Comparison of ENCODE assay signal across 1 cellular context in the genomic region with DNA sequence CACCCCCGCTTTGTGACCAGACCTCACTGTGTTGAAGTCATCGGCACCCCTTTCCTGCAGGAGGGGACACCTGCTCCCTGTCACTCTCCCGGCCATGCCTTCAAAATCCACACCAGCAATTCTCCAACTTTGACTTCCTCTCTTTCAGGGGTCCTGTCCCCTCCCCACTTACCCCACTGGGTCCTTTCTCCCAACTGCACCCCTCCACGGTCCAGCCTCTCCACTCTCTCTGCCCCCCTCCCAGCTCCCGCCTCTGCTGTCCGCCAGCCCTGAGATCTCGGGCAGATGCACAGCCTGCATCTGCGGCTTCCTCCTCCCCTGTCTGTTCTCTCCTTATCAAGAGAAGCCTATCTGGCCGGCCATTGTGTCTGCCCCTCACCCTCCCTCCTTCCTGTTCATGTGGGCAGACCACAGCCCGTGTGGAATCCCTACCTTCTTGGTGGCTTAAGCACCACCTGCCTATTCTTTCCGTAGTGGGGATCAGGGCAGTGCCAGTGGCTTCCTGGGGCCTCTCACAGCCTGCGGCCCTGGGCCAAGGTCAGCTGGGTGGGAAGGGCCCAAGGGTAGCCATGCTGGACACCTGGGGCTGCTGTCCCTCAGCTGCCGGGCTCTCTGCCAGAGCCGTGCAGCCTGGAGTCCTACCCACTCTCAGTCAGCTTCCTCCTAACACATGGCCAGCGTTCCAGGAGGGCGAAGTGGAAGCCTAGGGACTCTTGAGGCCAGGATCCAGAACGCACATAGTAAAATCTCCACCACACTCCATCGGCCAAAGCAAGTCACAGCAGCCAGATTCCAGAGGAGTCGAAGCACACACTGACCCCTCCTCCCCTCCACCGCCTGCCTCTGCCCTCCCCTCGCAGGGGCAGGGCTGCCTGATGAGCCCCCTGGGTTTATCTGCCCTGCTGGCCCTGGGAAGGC.
TF ChIP-seq lines count a peak whose summit lies in the region.

No MANE protein-coding gene starts in this region.

TF ChIP-seq in HEK293, 187 proteins besides CTCF, POLR2A, EP300 and RAD21 (continued from another document):
- TF ChIP-seq, protein P1, sequence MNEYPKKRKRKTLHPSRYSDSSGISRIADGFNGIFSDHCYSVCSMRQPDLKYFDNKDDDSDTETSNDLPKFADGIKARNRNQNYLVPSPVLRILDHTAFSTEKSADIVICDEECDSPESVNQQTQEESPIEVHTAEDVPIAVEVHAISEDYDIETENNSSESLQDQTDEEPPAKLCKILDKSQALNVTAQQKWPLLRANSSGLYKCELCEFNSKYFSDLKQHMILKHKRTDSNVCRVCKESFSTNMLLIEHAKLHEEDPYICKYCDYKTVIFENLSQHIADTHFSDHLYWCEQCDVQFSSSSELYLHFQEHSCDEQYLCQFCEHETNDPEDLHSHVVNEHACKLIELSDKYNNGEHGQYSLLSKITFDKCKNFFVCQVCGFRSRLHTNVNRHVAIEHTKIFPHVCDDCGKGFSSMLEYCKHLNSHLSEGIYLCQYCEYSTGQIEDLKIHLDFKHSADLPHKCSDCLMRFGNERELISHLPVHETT (tag by site-specific recombination; IDR thresholded peaks at IDR 0.05) = no peak
- 0 out of 2 replicates have a peak, but pooled peaks have one; percentile 17 for TF ChIP-seq ZNF366 (tag by site-specific recombination; conservative IDR thresholded peaks at IDR 0.05)
- TF ChIP-seq, protein P2, sequence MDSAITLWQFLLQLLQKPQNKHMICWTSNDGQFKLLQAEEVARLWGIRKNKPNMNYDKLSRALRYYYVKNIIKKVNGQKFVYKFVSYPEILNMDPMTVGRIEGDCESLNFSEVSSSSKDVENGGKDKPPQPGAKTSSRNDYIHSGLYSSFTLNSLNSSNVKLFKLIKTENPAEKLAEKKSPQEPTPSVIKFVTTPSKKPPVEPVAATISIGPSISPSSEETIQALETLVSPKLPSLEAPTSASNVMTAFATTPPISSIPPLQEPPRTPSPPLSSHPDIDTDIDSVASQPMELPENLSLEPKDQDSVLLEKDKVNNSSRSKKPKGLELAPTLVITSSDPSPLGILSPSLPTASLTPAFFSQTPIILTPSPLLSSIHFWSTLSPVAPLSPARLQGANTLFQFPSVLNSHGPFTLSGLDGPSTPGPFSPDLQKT (IDR thresholded peaks at IDR 0.05; ENCODE audit: borderline replicate concordance, low read depth, low read length) = no peak
- TF ChIP-seq ZNF391 (tag by site-specific recombination; IDR thresholded peaks at IDR 0.05; ENCODE audit: borderline replicate concordance, low read depth) = no peak
- no peak for TF ChIP-seq ZNF426 (tag by site-specific recombination; IDR thresholded peaks at IDR 0.05)
- TF ChIP-seq ZFP69B (tag by site-specific recombination; IDR thresholded peaks at IDR 0.05) = no peak
- TF ChIP-seq REPIN1 (tag by site-specific recombination; IDR thresholded peaks at IDR 0.05; ENCODE audit: low read depth) = no peak
- TF ChIP-seq, protein P3, sequence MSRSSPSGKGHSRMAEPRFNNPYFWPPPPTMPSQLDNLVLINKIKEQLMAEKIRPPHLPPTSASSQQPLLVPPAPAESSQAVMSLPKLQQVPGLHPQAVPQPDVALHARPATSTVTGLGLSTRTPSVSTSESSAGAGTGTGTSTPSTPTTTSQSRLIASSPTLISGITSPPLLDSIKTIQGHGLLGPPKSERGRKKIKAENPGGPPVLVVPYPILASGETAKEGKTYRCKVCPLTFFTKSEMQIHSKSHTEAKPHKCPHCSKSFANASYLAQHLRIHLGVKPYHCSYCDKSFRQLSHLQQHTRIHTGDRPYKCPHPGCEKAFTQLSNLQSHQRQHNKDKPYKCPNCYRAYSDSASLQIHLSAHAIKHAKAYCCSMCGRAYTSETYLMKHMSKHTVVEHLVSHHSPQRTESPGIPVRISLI (tag by site-specific recombination; IDR thresholded peaks at IDR 0.05) = no peak
- no peak for TF ChIP-seq ZNF747 (tag by site-specific recombination; IDR thresholded peaks at IDR 0.05)
- no peak for TF ChIP-seq ZNF449 (tag by site-specific recombination; IDR thresholded peaks at IDR 0.05)
- no peak for TF ChIP-seq ZNF211 (tag by site-specific recombination; IDR thresholded peaks at IDR 0.05; ENCODE audit: low read depth)
- TF ChIP-seq EGR2 (tag by site-specific recombination; IDR thresholded peaks at IDR 0.05; ENCODE audit: low read depth) = 0 out of 2 replicates have a peak, but pooled peaks have one; percentile 15
- TF ChIP-seq ZNF792 (tag by site-specific recombination; IDR thresholded peaks at IDR 0.05) = no peak
- peak; percentile 54 for TF ChIP-seq GLIS2 (tag by site-specific recombination; IDR thresholded peaks at IDR 0.05)
- no peak for TF ChIP-seq ZNF776 (tag by site-specific recombination; IDR thresholded peaks at IDR 0.05; ENCODE audit: borderline replicate concordance)
- TF ChIP-seq ZNF560 (tag by site-specific recombination; IDR thresholded peaks at IDR 0.05; ENCODE audit: borderline replicate concordance) = no peak
- peak; percentile 40; the same call in 1 of the 2 replicates for TF ChIP-seq PRDM1 (tag by site-specific recombination; IDR thresholded peaks at IDR 0.05)
- TF ChIP-seq SCRT2 (tag by site-specific recombination; IDR thresholded peaks at IDR 0.05) = no peak
- no peak for TF ChIP-seq PRDM6 (tag by site-specific recombination; IDR thresholded peaks at IDR 0.05)
- TF ChIP-seq ZNF473 (tag by site-specific recombination; IDR thresholded peaks at IDR 0.05) = no peak
- TF ChIP-seq ZNF23 (tag by site-specific recombination; IDR thresholded peaks at IDR 0.05; ENCODE audit: borderline replicate concordance) = no peak
- no peak for TF ChIP-seq ZNF529 (tag by site-specific recombination; IDR thresholded peaks at IDR 0.05; ENCODE audit: insufficient replicate concordance)
- no peak for TF ChIP-seq SETDB1 (IDR thresholded peaks at IDR 0.05; ENCODE audit: insufficient read length, low read length)
- peak; percentile 23; the same call in 1 of the 2 replicates for TF ChIP-seq REST (tag by site-specific recombination; IDR thresholded peaks at IDR 0.05)
- no peak for TF ChIP-seq PRDM10 (tag by site-specific recombination; IDR thresholded peaks at IDR 0.05)
- TF ChIP-seq OSR2 (tag by site-specific recombination; IDR thresholded peaks at IDR 0.05) = no peak
- no peak for TF ChIP-seq ZNF654 (tag by site-specific recombination; IDR thresholded peaks at IDR 0.05; ENCODE audit: low read depth)
- TF ChIP-seq ZBTB26 (tag by site-specific recombination; optimal IDR thresholded peaks at IDR 0.05) = peak; percentile 7
- TF ChIP-seq ZNF433 (tag by site-specific recombination; IDR thresholded peaks at IDR 0.05; ENCODE audit: low read depth) = no peak
- TF ChIP-seq, protein P4, sequence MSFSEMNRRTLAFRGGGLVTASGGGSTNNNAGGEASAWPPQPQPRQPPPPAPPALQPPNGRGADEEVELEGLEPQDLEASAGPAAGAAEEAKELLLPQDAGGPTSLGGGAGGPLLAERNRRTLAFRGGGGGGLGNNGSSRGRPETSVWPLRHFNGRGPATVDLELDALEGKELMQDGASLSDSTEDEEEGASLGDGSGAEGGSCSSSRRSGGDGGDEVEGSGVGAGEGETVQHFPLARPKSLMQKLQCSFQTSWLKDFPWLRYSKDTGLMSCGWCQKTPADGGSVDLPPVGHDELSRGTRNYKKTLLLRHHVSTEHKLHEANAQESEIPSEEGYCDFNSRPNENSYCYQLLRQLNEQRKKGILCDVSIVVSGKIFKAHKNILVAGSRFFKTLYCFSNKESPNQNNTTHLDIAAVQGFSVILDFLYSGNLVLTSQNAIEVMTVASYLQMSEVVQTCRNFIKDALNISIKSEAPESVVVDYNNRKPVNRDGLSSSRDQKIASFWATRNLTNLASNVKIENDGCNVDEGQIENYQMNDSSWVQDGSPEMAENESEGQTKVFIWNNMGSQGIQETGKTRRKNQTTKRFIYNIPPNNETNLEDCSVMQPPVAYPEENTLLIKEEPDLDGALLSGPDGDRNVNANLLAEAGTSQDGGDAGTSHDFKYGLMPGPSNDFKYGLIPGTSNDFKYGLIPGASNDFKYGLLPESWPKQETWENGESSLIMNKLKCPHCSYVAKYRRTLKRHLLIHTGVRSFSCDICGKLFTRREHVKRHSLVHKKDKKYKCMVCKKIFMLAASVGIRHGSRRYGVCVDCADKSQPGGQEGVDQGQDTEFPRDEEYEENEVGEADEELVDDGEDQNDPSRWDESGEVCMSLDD (tag by site-specific recombination; IDR thresholded peaks at IDR 0.05) = no peak
- TF ChIP-seq FEZF1 (tag by site-specific recombination; IDR thresholded peaks at IDR 0.05) = no peak
- TF ChIP-seq TCF7L2 (IDR thresholded peaks at IDR 0.05; ENCODE audit: borderline replicate concordance, low read depth, low read length) = no peak
- TF ChIP-seq ZNF37A (tag by site-specific recombination; IDR thresholded peaks at IDR 0.05) = no peak
- no peak for TF ChIP-seq ZFP3 (tag by site-specific recombination; IDR thresholded peaks at IDR 0.05; ENCODE audit: low read depth)
- peak; percentile 90 for TF ChIP-seq ZNF341 (tag by site-specific recombination; IDR thresholded peaks at IDR 0.05; ENCODE audit: low read depth)
- TF ChIP-seq GLIS1 (tag by site-specific recombination; IDR thresholded peaks at IDR 0.05) = no peak
- 0 out of 2 replicates have a peak, but pooled peaks have one; percentile 6 for TF ChIP-seq BCL11A (tag by site-specific recombination; IDR thresholded peaks at IDR 0.05; ENCODE audit: low read depth)
